Comparison of ENCODE assay signal across 1 cellular context in the genomic region with DNA sequence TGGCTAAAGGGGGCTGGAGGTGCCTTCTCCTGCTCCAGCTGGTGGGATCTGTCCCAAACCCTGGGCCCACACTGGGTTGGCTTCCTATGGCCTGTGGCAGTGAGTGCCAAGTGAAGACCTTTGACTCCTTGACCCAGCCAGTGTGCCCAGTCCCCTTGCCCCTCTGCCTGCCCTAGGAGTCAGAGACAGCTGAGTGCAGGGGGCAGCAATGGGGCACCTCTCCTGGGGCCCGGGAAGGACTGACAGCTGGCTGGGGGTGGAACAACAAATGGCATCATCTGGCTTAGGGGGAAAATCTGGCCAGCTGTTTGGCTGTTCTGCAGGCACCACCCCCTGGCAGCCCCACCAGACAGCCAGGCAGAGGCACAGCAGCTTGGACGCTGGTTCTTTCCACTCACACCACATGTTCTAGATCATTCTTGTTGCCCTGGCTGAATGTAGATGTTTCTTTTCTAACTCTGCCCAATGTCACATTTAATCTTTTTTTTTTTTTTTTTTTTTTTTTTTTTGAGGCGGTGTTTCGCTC.
TF ChIP-seq lines count a peak whose summit lies in the region.

No MANE protein-coding gene starts in this region.

TF ChIP-seq in K562, 482 proteins besides CTCF, POLR2A, EP300 and RAD21:
- no peak for TF ChIP-seq CBX8 (IDR thresholded peaks at IDR 0.05; ENCODE audit: borderline replicate concordance, extremely low read depth, low read depth, low read length, poor library complexity, severe bottlenecking)
- peak; percentile 12; the same call in 1 of the 2 replicates for TF ChIP-seq CBFB (CRISPR knock-in tag; IDR thresholded peaks at IDR 0.05)
